ENCODE assay signal across 19 cellular contexts in the genomic region with DNA sequence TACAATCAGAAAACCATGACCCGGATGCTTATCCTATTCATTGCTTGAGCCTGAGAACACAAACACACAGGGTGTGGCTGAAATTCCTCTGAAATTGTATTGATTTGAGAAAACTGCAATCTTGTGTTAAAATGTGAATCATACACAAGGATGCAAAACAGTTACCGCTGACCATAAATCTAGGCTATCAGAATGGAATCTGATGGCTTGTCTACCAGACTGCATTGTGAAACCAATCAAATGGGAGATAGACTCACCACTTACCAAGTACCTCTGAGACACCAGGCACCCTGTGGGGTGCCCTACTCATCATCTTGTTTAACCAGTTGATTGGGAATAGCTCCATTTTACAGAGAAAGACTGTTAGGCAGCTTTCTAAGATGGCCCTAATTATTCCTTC.
A peak's percentile ranks its signal among the peaks of the same experiment; 100 is the strongest.
DNase-seq lines count a peak whose midpoint lies in the region; ATAC-seq, FAIRE-seq and TF ChIP-seq lines count a peak whose summit lies in the region.
"Had no signal": no experiment of that assay in that cellular context is flagged by ENCODE, and none has a peak within 500 bp of the region (broad histone marks: within the 10 kb centered on the region; RNA-seq: fewer than 3 reads in every experiment).

No MANE protein-coding gene starts in this region.

- H3K4me2 ChIP-seq in A549: peak overlapping the region; percentile 29; the same call in 1 of the 3 replicates

- TF ChIP-seq CTCF in A549 (IDR thresholded peaks at IDR 0.05) (no peak), foreskin keratinocyte (conservative IDR thresholded peaks at IDR 0.05) (no peak)

- no peaks in the 10 kb centered on the region for H3K9me3 ChIP-seq in A549
- H3K9me3 ChIP-seq in adipocyte (ENCODE audit: control insufficient read depth, low read length): no peaks in the 10 kb centered on the region
- H3K9me3 ChIP-seq: pancreas, upper lobe of right lung had no signal

- no peak for FAIRE-seq in A549 (lab: Jason Lieb, UNC)
- FAIRE-seq: endothelial cell of umbilical vein, pancreas had no signal

- H3K9ac ChIP-seq in adipocyte (ENCODE audit: low read length): no peak overlapping the region

- no peak for TF ChIP-seq POLR2A in A549 (IDR thresholded peaks at IDR 0.05; ENCODE audit: low read length)

- no peak for TF ChIP-seq EP300 in A549 (IDR thresholded peaks at IDR 0.05)

- peak in 1 of 2 experiments; percentile 56 for DNase-seq in A549 (ENCODE audit: low read depth in 1 of 2, low spot score in 1 of 2)
- peak; percentile 21 for DNase-seq in HT1080 (ENCODE audit: low read depth)
- DNase-seq in adipocyte (ENCODE audit: low read depth): peak; percentile 33
- DNase-seq in foreskin keratinocyte: peak; percentile 92 to 98
- no peak for DNase-seq in DMS53 (lab: John Stamatoyannopoulos, UW)
- DNase-seq in SKM-1 (lab: John Stamatoyannopoulos, UW; ENCODE audit: unreplicated experiment): no peak
- no peak for DNase-seq in H7
- DNase-seq: activated CD8-positive, alpha-beta T cell treated with anti-CD3 and anti-CD28 coated beads for 36 hours; activated naive CD8-positive, alpha-beta T cell treated with anti-CD3 and anti-CD28 coated beads, Interleukin-2, amount 50 U/mL, for 24 hours; CD4-positive, alpha-beta T cell; heart right ventricle; kidney glomerular epithelial cell; NCI-H1105 treated with DMSO at 0.1 percent for 48 hours; pancreas; upper lobe of right lung had no signal

- 50% methylated on average over 2 of the region's 2 CpGs for WGBS in A549 (ENCODE audit: missing lambda C conversion rate)

- no peak overlapping the region for H3K4me3 ChIP-seq in A549
- H3K4me3 ChIP-seq in adipocyte (ENCODE audit: low read length): no peak overlapping the region
- H3K4me3 ChIP-seq in H7 (ENCODE audit: insufficient read depth, low read depth, low read length): no peak overlapping the region
- H3K4me3 ChIP-seq: heart right ventricle, pancreas, skin epidermis, upper lobe of right lung had no signal

- H3K4me1 ChIP-seq in A549 (peaks cover 39% of the 10 kb centered on the region), adipocyte (ENCODE audit: control insufficient read depth, insufficient read depth, low read length) (peaks cover 24% of the 10 kb centered on the region), foreskin keratinocyte (peaks cover 46% of the 10 kb centered on the region)

- H3K36me3 ChIP-seq in adipocyte (ENCODE audit: control insufficient read depth, insufficient read depth, low read length, severe bottlenecking): no peaks in the 10 kb centered on the region
- no peaks in the 10 kb centered on the region for H3K36me3 ChIP-seq in H7 (replicated peaks; ENCODE audit: control insufficient read depth, insufficient read depth, low read length)
- H3K36me3 ChIP-seq: heart right ventricle, pancreas, upper lobe of right lung had no signal

- H3K27ac ChIP-seq in A549 (peak overlapping the region in 1 of 2 experiments; percentile 39; a peak in 3 of 6 replicates), foreskin keratinocyte (peak overlapping the region; percentile 34)
- H3K27ac ChIP-seq: heart right ventricle, pancreas, upper lobe of right lung had no signal

- CTCF ChIA-PET in A549 (lab: Yijun Ruan, JAX): interaction anchor here (0.7 kb wide), 1 partner anchor 31 kb away, joined by 3 read pairs; no protein-coding TSS in a partner anchor

- TF ChIP-seq RAD21 in A549 (conservative IDR thresholded peaks at IDR 0.05 in 1 of 2, IDR thresholded peaks at IDR 0.05 in 1 of 2): no peak

- H3K27me3 ChIP-seq in adipocyte (replicated peaks; ENCODE audit: control insufficient read depth, insufficient read depth, low read length): no peaks in the 10 kb centered on the region
- no peaks in the 10 kb centered on the region for H3K27me3 ChIP-seq in foreskin keratinocyte
- H3K27me3 ChIP-seq in H7 (ENCODE audit: control insufficient read depth, insufficient read depth, low read length): no peaks in the 10 kb centered on the region
- H3K27me3 ChIP-seq: pancreas, upper lobe of right lung had no signal

- peak in 1 of 2 experiments; percentile 10; a peak in 1 of 6 replicates for ATAC-seq in A549
- ATAC-seq in foreskin keratinocyte: peak; percentile 63
- no peak for ATAC-seq in HG02610 (IDR thresholded peaks at IDR 0.05; ENCODE audit: unreplicated experiment)
- ATAC-seq: activated CD8-positive, alpha-beta T cell treated with anti-CD3 and anti-CD28 coated beads for 36 hours; activated naive CD8-positive, alpha-beta T cell treated with anti-CD3 and anti-CD28 coated beads, Interleukin-2, amount 50 U/mL, for 24 hours; heart right ventricle; pancreas; stimulated activated memory B cell treated with anti-CD40 and anti-IgM and Interleukin-4, amounts not matched to agents 10 μg/mL and 1 μg/mL and 100 μg/mL, for 72 hours; upper lobe of right lung had no signal

- POLR2A ChIA-PET in A549 (lab: Yijun Ruan, JAX): interaction anchor here (0.7 kb wide), 1 partner anchor 215 kb away, joined by 4 read pairs; no protein-coding TSS in a partner anchor

TF ChIP-seq in A549, 52 proteins besides CTCF, POLR2A, EP300 and RAD21:
- no peak for TF ChIP-seq CBX8 (IDR thresholded peaks at IDR 0.05)
- no peak for TF ChIP-seq SMC3 (IDR thresholded peaks at IDR 0.05)
- no peak for TF ChIP-seq JUN (IDR thresholded peaks at IDR 0.05)
- TF ChIP-seq MAFK (IDR thresholded peaks at IDR 0.05; ENCODE audit: partially characterized antibody): no peak
- TF ChIP-seq ESRRA (IDR thresholded peaks at IDR 0.05; ENCODE audit: borderline replicate concordance, low read length): no peak
- no peak for TF ChIP-seq HEYL (CRISPR knock-in tag; IDR thresholded peaks at IDR 0.05)
- TF ChIP-seq ZNF302 (CRISPR knock-in tag; IDR thresholded peaks at IDR 0.05): no peak

Comparison
In these comparisons a context has a peak if more than half of its experiments do, and no peak if none do; other contexts are left out.
1. DNase-seq: peak in HT1080 (single experiment), adipocyte (single experiment) and foreskin keratinocyte (2 of 2); none in DMS53 (single experiment), SKM-1 (single experiment) and H7 (single experiment).